1 cellular context compared by ENCODE assay signal in genomic region chr2:161995553-161996016, GRCh38.
TF ChIP-seq lines count a peak whose summit lies in the region.

No MANE protein-coding gene starts in this region.

TF ChIP-seq in HepG2, 621 proteins besides CTCF, POLR2A, EP300 and RAD21 (continued from another document and continues in another):
- TF ChIP-seq USF2 (IDR thresholded peaks at IDR 0.05; ENCODE audit: low read depth, low read length) (peak; percentile 92), USF2 (CRISPR knock-in tag; IDR thresholded peaks at IDR 0.05; ENCODE audit: borderline replicate concordance) (peak; percentile 74; the same call in 1 of the 2 replicates), KDM2A (CRISPR knock-in tag; IDR thresholded peaks at IDR 0.05; ENCODE audit: borderline replicate concordance, low read depth) (no peak), ZNF792 (CRISPR knock-in tag; IDR thresholded peaks at IDR 0.05) (no peak), ZNF670 (CRISPR knock-in tag; IDR thresholded peaks at IDR 0.05; ENCODE audit: borderline replicate concordance) (no peak), ZKSCAN8 (CRISPR knock-in tag; IDR thresholded peaks at IDR 0.05; ENCODE audit: borderline replicate concordance) (no peak), MAFK (conservative IDR thresholded peaks at IDR 0.05 in 1 of 2, IDR thresholded peaks at IDR 0.05 in 1 of 2; ENCODE audit: low read length in 2 of 2) (peak in 1 of 2 experiments; percentile 27; a peak in 1 of 4 replicates), ZNF263 (CRISPR knock-in tag; IDR thresholded peaks at IDR 0.05) (no peak), PRDM15 (CRISPR knock-in tag; IDR thresholded peaks at IDR 0.05) (no peak), SCMH1 (CRISPR knock-in tag; IDR thresholded peaks at IDR 0.05; ENCODE audit: borderline replicate concordance) (no peak), ZBTB7A (CRISPR knock-in tag; IDR thresholded peaks at IDR 0.05) (no peak), ZNF709 (CRISPR knock-in tag; IDR thresholded peaks at IDR 0.05) (no peak), ZNF143 (CRISPR knock-in tag; IDR thresholded peaks at IDR 0.05) (no peak), ZNF441 (CRISPR knock-in tag; IDR thresholded peaks at IDR 0.05; ENCODE audit: borderline replicate concordance) (no peak), ZNF275 (CRISPR knock-in tag; IDR thresholded peaks at IDR 0.05; ENCODE audit: borderline replicate concordance) (no peak), ZNF83 (CRISPR knock-in tag; IDR thresholded peaks at IDR 0.05; ENCODE audit: borderline replicate concordance) (no peak), SP1 (IDR thresholded peaks at IDR 0.05) (no peak), SP1 (CRISPR knock-in tag; IDR thresholded peaks at IDR 0.05) (no peak), NFE2 (CRISPR knock-in tag; IDR thresholded peaks at IDR 0.05) (no peak), GPN1 (CRISPR knock-in tag; IDR thresholded peaks at IDR 0.05; ENCODE audit: borderline replicate concordance) (no peak), MYNN (CRISPR knock-in tag; IDR thresholded peaks at IDR 0.05; ENCODE audit: low read depth) (no peak), ZZZ3 (CRISPR knock-in tag; IDR thresholded peaks at IDR 0.05; ENCODE audit: borderline replicate concordance) (no peak), ZNF3 (CRISPR knock-in tag; IDR thresholded peaks at IDR 0.05) (no peak), RBFOX2 (IDR thresholded peaks at IDR 0.05; ENCODE audit: low read depth, low read length) (no peak), ZNF816 (CRISPR knock-in tag; IDR thresholded peaks at IDR 0.05; ENCODE audit: borderline replicate concordance) (no peak), GLI4 (CRISPR knock-in tag; IDR thresholded peaks at IDR 0.05; ENCODE audit: borderline replicate concordance) (no peak), ZNF737 (CRISPR knock-in tag; IDR thresholded peaks at IDR 0.05; ENCODE audit: borderline replicate concordance) (no peak), ZMYM4 (CRISPR knock-in tag; IDR thresholded peaks at IDR 0.05) (no peak), CERS6 (CRISPR knock-in tag; IDR thresholded peaks at IDR 0.05) (no peak), AHDC1 (CRISPR knock-in tag; IDR thresholded peaks at IDR 0.05; ENCODE audit: borderline replicate concordance) (no peak; the same call in 1 of the 2 replicates), ZNF407 (CRISPR knock-in tag; IDR thresholded peaks at IDR 0.05; ENCODE audit: not compliant biosample characterization) (no peak), NFE2L1 (CRISPR knock-in tag; IDR thresholded peaks at IDR 0.05; ENCODE audit: borderline replicate concordance) (no peak), HNF4G (IDR thresholded peaks at IDR 0.05; ENCODE audit: borderline replicate concordance, low read depth, low read length) (no peak), HNF4G (CRISPR knock-in tag; IDR thresholded peaks at IDR 0.05; ENCODE audit: borderline replicate concordance, low read depth) (no peak), ZNF563 (CRISPR knock-in tag; IDR thresholded peaks at IDR 0.05) (no peak), ZBTB38 (CRISPR knock-in tag; IDR thresholded peaks at IDR 0.05) (no peak), PCBP2 (optimal IDR thresholded peaks at IDR 0.05; ENCODE audit: low read depth, low read length, poor library complexity, severe bottlenecking) (no peak), ISL2 (CRISPR knock-in tag; IDR thresholded peaks at IDR 0.05) (peak; percentile 53; the same call in 1 of the 2 replicates), ZBTB3 (CRISPR knock-in tag; IDR thresholded peaks at IDR 0.05; ENCODE audit: borderline replicate concordance, low read depth) (no peak), SALL2 (CRISPR knock-in tag; IDR thresholded peaks at IDR 0.05) (no peak)
- TF ChIP-seq, protein P1, sequence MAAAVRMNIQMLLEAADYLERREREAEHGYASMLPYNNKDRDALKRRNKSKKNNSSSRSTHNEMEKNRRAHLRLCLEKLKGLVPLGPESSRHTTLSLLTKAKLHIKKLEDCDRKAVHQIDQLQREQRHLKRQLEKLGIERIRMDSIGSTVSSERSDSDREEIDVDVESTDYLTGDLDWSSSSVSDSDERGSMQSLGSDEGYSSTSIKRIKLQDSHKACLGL (CRISPR knock-in tag; IDR thresholded peaks at IDR 0.05) = no peak
